In the genomic region with DNA sequence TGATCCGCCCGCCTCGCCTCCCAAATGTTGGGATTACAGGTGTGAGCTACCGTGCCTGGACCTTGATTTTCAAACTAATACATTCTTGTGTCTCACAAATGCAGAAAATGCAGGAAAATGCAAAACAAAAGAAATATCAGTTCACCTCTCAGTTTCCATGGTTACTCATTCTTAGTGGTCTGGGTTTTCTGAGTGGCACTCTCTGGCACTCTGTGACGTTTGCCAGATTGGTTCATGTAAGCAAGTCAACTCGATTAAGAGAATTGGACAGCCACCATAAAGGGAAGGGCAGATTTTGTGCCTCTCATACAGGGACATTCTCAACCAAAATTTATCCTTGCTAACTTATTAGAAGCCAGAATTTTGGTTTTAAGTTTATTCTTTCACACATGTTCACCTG, we compare ENCODE assay signal across 2 cellular contexts.
TF ChIP-seq lines count a peak whose summit lies in the region.

No MANE protein-coding gene starts in this region.

TF ChIP-seq in SK-N-SH, 30 proteins besides CTCF, POLR2A, EP300 and RAD21:
- TF ChIP-seq, protein P1, sequence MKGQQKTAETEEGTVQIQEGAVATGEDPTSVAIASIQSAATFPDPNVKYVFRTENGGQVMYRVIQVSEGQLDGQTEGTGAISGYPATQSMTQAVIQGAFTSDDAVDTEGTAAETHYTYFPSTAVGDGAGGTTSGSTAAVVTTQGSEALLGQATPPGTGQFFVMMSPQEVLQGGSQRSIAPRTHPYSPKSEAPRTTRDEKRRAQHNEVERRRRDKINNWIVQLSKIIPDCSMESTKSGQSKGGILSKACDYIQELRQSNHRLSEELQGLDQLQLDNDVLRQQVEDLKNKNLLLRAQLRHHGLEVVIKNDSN (IDR thresholded peaks at IDR 0.05; ENCODE audit: borderline replicate concordance, low read depth): no peak
- TF ChIP-seq TEAD4 (IDR thresholded peaks at IDR 0.05; ENCODE audit: borderline replicate concordance, insufficient read depth): no peak
- TF ChIP-seq TAF1 (IDR thresholded peaks at IDR 0.05; ENCODE audit: borderline replicate concordance, low read depth, low read length): no peak
- no peak for TF ChIP-seq RFX5 (IDR thresholded peaks at IDR 0.05; ENCODE audit: low read length)

TF ChIP-seq in SK-N-SH treated with all-trans-retinoic acid at 6 μM for 48 hours, 23 proteins besides CTCF, POLR2A, EP300 and RAD21:
- TF ChIP-seq, protein P2, sequence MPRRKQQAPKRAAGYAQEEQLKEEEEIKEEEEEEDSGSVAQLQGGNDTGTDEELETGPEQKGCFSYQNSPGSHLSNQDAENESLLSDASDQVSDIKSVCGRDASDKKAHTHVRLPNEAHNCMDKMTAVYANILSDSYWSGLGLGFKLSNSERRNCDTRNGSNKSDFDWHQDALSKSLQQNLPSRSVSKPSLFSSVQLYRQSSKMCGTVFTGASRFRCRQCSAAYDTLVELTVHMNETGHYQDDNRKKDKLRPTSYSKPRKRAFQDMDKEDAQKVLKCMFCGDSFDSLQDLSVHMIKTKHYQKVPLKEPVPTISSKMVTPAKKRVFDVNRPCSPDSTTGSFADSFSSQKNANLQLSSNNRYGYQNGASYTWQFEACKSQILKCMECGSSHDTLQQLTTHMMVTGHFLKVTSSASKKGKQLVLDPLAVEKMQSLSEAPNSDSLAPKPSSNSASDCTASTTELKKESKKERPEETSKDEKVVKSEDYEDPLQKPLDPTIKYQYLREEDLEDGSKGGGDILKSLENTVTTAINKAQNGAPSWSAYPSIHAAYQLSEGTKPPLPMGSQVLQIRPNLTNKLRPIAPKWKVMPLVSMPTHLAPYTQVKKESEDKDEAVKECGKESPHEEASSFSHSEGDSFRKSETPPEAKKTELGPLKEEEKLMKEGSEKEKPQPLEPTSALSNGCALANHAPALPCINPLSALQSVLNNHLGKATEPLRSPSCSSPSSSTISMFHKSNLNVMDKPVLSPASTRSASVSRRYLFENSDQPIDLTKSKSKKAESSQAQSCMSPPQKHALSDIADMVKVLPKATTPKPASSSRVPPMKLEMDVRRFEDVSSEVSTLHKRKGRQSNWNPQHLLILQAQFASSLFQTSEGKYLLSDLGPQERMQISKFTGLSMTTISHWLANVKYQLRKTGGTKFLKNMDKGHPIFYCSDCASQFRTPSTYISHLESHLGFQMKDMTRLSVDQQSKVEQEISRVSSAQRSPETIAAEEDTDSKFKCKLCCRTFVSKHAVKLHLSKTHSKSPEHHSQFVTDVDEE (CRISPR knock-in tag; IDR thresholded peaks at IDR 0.05): no peak
- TF ChIP-seq ZNF8 (CRISPR knock-in tag; IDR thresholded peaks at IDR 0.05): no peak
- no peak for TF ChIP-seq ESRRG (CRISPR knock-in tag; IDR thresholded peaks at IDR 0.05)
- TF ChIP-seq TCF4 (CRISPR knock-in tag; IDR thresholded peaks at IDR 0.05; ENCODE audit: borderline replicate concordance): no peak
- no peak for TF ChIP-seq ISL1 (CRISPR knock-in tag; IDR thresholded peaks at IDR 0.05)
- TF ChIP-seq GLIS3 (CRISPR knock-in tag; IDR thresholded peaks at IDR 0.05): no peak
- no peak for TF ChIP-seq ZNF70 (CRISPR knock-in tag; IDR thresholded peaks at IDR 0.05)
- TF ChIP-seq, protein P3, sequence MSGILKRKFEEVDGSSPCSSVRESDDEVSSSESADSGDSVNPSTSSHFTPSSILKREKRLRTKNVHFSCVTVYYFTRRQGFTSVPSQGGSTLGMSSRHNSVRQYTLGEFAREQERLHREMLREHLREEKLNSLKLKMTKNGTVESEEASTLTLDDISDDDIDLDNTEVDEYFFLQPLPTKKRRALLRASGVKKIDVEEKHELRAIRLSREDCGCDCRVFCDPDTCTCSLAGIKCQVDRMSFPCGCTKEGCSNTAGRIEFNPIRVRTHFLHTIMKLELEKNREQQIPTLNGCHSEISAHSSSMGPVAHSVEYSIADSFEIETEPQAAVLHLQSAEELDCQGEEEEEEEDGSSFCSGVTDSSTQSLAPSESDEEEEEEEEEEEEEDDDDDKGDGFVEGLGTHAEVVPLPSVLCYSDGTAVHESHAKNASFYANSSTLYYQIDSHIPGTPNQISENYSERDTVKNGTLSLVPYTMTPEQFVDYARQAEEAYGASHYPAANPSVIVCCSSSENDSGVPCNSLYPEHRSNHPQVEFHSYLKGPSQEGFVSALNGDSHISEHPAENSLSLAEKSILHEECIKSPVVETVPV (CRISPR knock-in tag; IDR thresholded peaks at IDR 0.05): no peak
- no peak for TF ChIP-seq RARB (CRISPR knock-in tag; IDR thresholded peaks at IDR 0.05)
- no peak for TF ChIP-seq OSR1 (CRISPR knock-in tag; IDR thresholded peaks at IDR 0.05)
- TF ChIP-seq, protein P4, sequence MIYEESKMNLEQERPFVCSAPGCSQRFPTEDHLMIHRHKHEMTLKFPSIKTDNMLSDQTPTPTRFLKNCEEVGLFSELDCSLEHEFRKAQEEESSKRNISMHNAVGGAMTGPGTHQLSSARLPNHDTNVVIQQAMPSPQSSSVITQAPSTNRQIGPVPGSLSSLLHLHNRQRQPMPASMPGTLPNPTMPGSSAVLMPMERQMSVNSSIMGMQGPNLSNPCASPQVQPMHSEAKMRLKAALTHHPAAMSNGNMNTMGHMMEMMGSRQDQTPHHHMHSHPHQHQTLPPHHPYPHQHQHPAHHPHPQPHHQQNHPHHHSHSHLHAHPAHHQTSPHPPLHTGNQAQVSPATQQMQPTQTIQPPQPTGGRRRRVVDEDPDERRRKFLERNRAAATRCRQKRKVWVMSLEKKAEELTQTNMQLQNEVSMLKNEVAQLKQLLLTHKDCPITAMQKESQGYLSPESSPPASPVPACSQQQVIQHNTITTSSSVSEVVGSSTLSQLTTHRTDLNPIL (CRISPR knock-in tag; IDR thresholded peaks at IDR 0.05; ENCODE audit: low read depth): no peak
- TF ChIP-seq, protein P5, sequence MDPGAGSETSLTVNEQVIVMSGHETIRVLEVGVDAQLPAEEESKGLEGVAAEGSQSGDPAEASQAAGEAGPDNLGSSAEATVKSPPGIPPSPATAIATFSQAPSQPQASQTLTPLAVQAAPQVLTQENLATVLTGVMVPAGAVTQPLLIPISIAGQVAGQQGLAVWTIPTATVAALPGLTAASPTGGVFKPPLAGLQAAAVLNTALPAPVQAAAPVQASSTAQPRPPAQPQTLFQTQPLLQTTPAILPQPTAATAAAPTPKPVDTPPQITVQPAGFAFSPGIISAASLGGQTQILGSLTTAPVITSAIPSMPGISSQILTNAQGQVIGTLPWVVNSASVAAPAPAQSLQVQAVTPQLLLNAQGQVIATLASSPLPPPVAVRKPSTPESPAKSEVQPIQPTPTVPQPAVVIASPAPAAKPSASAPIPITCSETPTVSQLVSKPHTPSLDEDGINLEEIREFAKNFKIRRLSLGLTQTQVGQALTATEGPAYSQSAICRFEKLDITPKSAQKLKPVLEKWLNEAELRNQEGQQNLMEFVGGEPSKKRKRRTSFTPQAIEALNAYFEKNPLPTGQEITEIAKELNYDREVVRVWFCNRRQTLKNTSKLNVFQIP (CRISPR knock-in tag; IDR thresholded peaks at IDR 0.05; ENCODE audit: borderline replicate concordance, low read depth): no peak
- no peak for TF ChIP-seq PPARA (CRISPR knock-in tag; IDR thresholded peaks at IDR 0.05; ENCODE audit: borderline replicate concordance)
- no peak for TF ChIP-seq ZC3H10 (CRISPR knock-in tag; IDR thresholded peaks at IDR 0.05)
- TF ChIP-seq ZNF565 (CRISPR knock-in tag; conservative IDR thresholded peaks at IDR 0.05; ENCODE audit: low read depth): no peak
- no peak for TF ChIP-seq TOX (CRISPR knock-in tag; IDR thresholded peaks at IDR 0.05; ENCODE audit: borderline replicate concordance)
- no peak for TF ChIP-seq ZFP30 (CRISPR knock-in tag; IDR thresholded peaks at IDR 0.05)
